In the genomic region with DNA sequence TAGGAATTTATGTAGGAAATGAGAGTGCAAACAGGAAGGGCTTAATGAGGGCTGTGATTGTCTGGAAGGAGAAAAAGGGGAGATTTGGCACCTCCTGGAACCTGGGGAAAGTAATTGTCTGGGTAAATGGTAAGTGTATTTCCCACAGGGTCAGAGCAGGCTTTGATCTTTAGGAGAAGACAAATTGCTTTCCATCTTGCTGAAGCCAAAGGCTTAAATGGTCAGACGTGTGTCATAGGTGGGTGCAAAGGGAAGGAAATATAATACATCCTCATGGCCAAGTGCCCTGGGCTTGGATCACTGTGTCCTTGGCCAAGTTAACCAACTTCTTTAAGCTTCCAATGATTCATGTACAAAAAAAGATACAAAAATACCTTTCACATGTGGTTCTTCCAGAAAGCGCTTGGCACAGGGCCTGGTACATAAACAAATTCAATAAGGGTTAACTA, we compare ENCODE assay signal across 12 cellular contexts. TPM values are rescaled to one million over a fixed set of nuclear protein-coding genes. Genes with fewer than 3 reads are reported as not detected.
A peak's percentile ranks its signal among the peaks of the same experiment; 100 is the strongest.
DNase-seq lines count a peak whose midpoint lies in the region; ATAC-seq and TF ChIP-seq lines count a peak whose summit lies in the region.
"Had no signal": no experiment of that assay in that cellular context is flagged by ENCODE, and none has a peak within 500 bp of the region (broad histone marks: within the 10 kb centered on the region; RNA-seq: fewer than 3 reads in every experiment).

No MANE protein-coding gene starts in this region.

- no peaks in the 10 kb centered on the region for H3K27me3 ChIP-seq in CD4-positive, alpha-beta memory T cell (ENCODE audit: insufficient read depth, low read length)
- no peaks in the 10 kb centered on the region for H3K27me3 ChIP-seq in osteoblast (ENCODE audit: insufficient read depth, low read length)

- TF ChIP-seq CTCF in LNCaP clone FGC (IDR thresholded peaks at IDR 0.05; ENCODE audit: control insufficient read depth, extremely low read depth, insufficient read depth): no peak
- TF ChIP-seq CTCF in endothelial cell (IDR thresholded peaks at IDR 0.05; ENCODE audit: unreplicated experiment): no peak
- TF ChIP-seq CTCF in osteoblast (IDR thresholded peaks at IDR 0.05; ENCODE audit: extremely low read depth, low read depth, low read length): no peak

- H3K4me3 Mint-ChIP-seq in CD4-positive, alpha-beta memory T cell: peak overlapping the region in 4 of 8 donors; percentile 25 to 83 (median 73)
- H3K4me3 Mint-ChIP-seq in endothelial cell (ENCODE audit: unreplicated experiment): no peak overlapping the region

- H3K4me2 ChIP-seq in osteoblast (ENCODE audit: insufficient read depth, low read length): peak overlapping the region; percentile 51

- no peaks in the 10 kb centered on the region for H3K9me3 Mint-ChIP-seq in CD4-positive, alpha-beta memory T cell
- H3K9me3 Mint-ChIP-seq in endothelial cell (ENCODE audit: unreplicated experiment): no peaks in the 10 kb centered on the region
- H3K9me3 Mint-ChIP-seq: endodermal cell had no signal

- peak overlapping the region in 4 of 7 donors; percentile 12 to 81 (median 52) for H3K27ac Mint-ChIP-seq in CD4-positive, alpha-beta memory T cell
- peak overlapping the region; percentile 79 for H3K27ac Mint-ChIP-seq in endothelial cell (ENCODE audit: unreplicated experiment)
- H3K27ac Mint-ChIP-seq: endodermal cell had no signal

- H4K20me1 ChIP-seq in osteoblast (ENCODE audit: insufficient read depth, low read length): no peaks in the 10 kb centered on the region

- ATAC-seq in GM21528 (IDR thresholded peaks at IDR 0.05; ENCODE audit: low FRiP score, unreplicated experiment): no peak

- peaks cover 2% of the 10 kb centered on the region for H3K79me2 ChIP-seq in osteoblast (ENCODE audit: insufficient read depth, low read length)

- no peak overlapping the region for H2AFZ ChIP-seq in osteoblast (ENCODE audit: low read length)

- no peak overlapping the region for H3K27ac ChIP-seq in CD4-positive, alpha-beta memory T cell (ENCODE audit: low read depth, low read length)
- H3K27ac ChIP-seq in osteoblast (ENCODE audit: low read depth, low read length): peak overlapping the region; percentile 58

- H3K4me3 ChIP-seq in CD4-positive, alpha-beta memory T cell (ENCODE audit: low read length in 2 of 2): no peak overlapping the region
- H3K4me3 ChIP-seq in LNCaP clone FGC (ENCODE audit: low read depth, low read length) (no peak overlapping the region), osteoblast (ENCODE audit: insufficient read depth, low read length) (no peak overlapping the region)
- H3K4me3 ChIP-seq: lung had no signal

- no peaks in the 10 kb centered on the region for H3K36me3 ChIP-seq in CD4-positive, alpha-beta memory T cell (ENCODE audit: insufficient read depth, low read length)
- H3K36me3 ChIP-seq in osteoblast (ENCODE audit: insufficient read depth, low read length): no peaks in the 10 kb centered on the region

- H3K36me3 Mint-ChIP-seq in CD4-positive, alpha-beta memory T cell: no peaks in the 10 kb centered on the region
- H3K36me3 Mint-ChIP-seq in endothelial cell (ENCODE audit: low read depth, unreplicated experiment): peaks cover 3% of the 10 kb centered on the region

- intact Hi-C loops in CD4-positive, alpha-beta memory T cell (cut with micrococcal nuclease): no loop called here

- peaks cover 16% of the 10 kb centered on the region for H3K4me1 ChIP-seq in CD4-positive, alpha-beta memory T cell (ENCODE audit: insufficient read depth, low read length)
- H3K4me1 ChIP-seq in osteoblast (ENCODE audit: insufficient read depth, low read length): peaks cover 15% of the 10 kb centered on the region

- H3K9me3 ChIP-seq in CD4-positive, alpha-beta memory T cell (ENCODE audit: control insufficient read depth in 1 of 2, low read length in 2 of 2): no peaks in the 10 kb centered on the region
- H3K9me3 ChIP-seq in osteoblast (ENCODE audit: low read depth, low read length): no peaks in the 10 kb centered on the region

- peaks cover 13 to 44% (median 31%) of the 10 kb centered on the region in 4 donors for H3K4me1 Mint-ChIP-seq in CD4-positive, alpha-beta memory T cell
- H3K4me1 Mint-ChIP-seq in endothelial cell (ENCODE audit: unreplicated experiment): peaks cover 35% of the 10 kb centered on the region

- POLR2A ChIA-PET in CD4-positive, alpha-beta memory T cell (lab: Charles Lee; ENCODE audit: partially characterized antibody): no interaction called here

- CTCF ChIA-PET in CD4-positive, alpha-beta memory T cell (lab: Charles Lee; ENCODE audit: partially characterized antibody): interaction anchor here (1.4 to 4.8 kb wide), 3 partner anchors 11 to 111 kb away, joined by 3 to 36 read pairs (median 6); no protein-coding TSS in a partner anchor

- no peak for DNase-seq in CD4-positive, alpha-beta memory T cell
- DNase-seq in LNCaP clone FGC (ENCODE audit: low read depth): peak; percentile 28
- DNase-seq in endothelial cell (ENCODE audit: low spot score): no peak
- DNase-seq in osteoblast (ENCODE audit: insufficient read length, low spot score, missing footprints): peak; percentile 78
- no peak for DNase-seq in cerebellum (ENCODE audit: low spot score)
- DNase-seq in HT-29 (ENCODE audit: low spot score): no peak
- no peak for DNase-seq in medulla oblongata (ENCODE audit: extremely low spot score)
- DNase-seq: activated T-cell treated with anti-CD3 and anti-CD28 coated beads for 4 hours, endodermal cell, NCI-H446 treated with DMSO at 0.1 percent for 48 hours had no signal

- no peaks in the 10 kb centered on the region for H3K27me3 Mint-ChIP-seq in CD4-positive, alpha-beta memory T cell
- peaks cover 9% of the 10 kb centered on the region for H3K27me3 Mint-ChIP-seq in endothelial cell (ENCODE audit: unreplicated experiment)

RNA-seq across cellular contexts. Expression of a gene that starts 1.3 kb away (rescaled TPM):
- 10 to 100 TPM; 14.5 to 15.7 TPM for total RNA-seq in CD4-positive, alpha-beta memory T cell
- 10 to 100 TPM; 44.8 to 73.8 TPM for polyA plus RNA-seq in CD4-positive, alpha-beta memory T cell
- 38.7 TPM for total RNA-seq in endothelial cell (ENCODE audit: unreplicated experiment)
- total RNA-seq in osteoblast: 13.8 and 15.9 TPM in 2 replicates
- total RNA-seq in cerebellum: 12.2 TPM
- total RNA-seq in HT-29 (2014; rRNA removed; shearing (Covaris generic)): 97.5 and 108 TPM in 2 replicates

RNA-seq across cellular contexts. Expression of a gene that starts 22.7 kb away (rescaled TPM):
- total RNA-seq in CD4-positive, alpha-beta memory T cell: under 1 TPM; 0.41 to 0.55 TPM
- under 1 TPM; 0.20 to 0.78 TPM for polyA plus RNA-seq in CD4-positive, alpha-beta memory T cell
- total RNA-seq in endothelial cell (ENCODE audit: unreplicated experiment) (not detected), osteoblast (not detected in 2 replicates), cerebellum (not detected)
- not detected in 2 replicates for total RNA-seq in HT-29 (2014; rRNA removed; shearing (Covaris generic))
- total RNA-seq: endodermal cell had no signal

RNA-seq across cellular contexts. Expression of a gene that starts 47.2 kb away (rescaled TPM):
- 1 to 10 TPM; 2.0 TPM for total RNA-seq in CD4-positive, alpha-beta memory T cell
- not detected for polyA plus RNA-seq in CD4-positive, alpha-beta memory T cell
- total RNA-seq in endothelial cell (ENCODE audit: unreplicated experiment): not detected
- under 0.01 and 0.36 TPM in 2 replicates for total RNA-seq in osteoblast
- not detected for total RNA-seq in cerebellum
- not detected in 2 replicates for total RNA-seq in HT-29 (2014; rRNA removed; shearing (Covaris generic))
- total RNA-seq: endodermal cell had no signal

Comparison
In these comparisons a context has a peak if more than half of its experiments do, and no peak if none do; other contexts are left out.
1. DNase-seq: peak in LNCaP clone FGC (single experiment) and osteoblast (single experiment); none in CD4-positive, alpha-beta memory T cell (0 of 5), endothelial cell (single experiment), cerebellum (single experiment), HT-29 (single experiment) and medulla oblongata (single experiment).